8 cellular contexts compared by ENCODE assay signal in genomic region chr13:99501135-99501951, GRCh38. TPM values are rescaled to one million over a fixed set of nuclear protein-coding genes. Genes with fewer than 3 reads are reported as not detected.
DNase-seq lines count a peak whose midpoint lies in the region; ATAC-seq and TF ChIP-seq lines count a peak whose summit lies in the region.

Gene TM9SF2 (plus strand): TSS chr13:99501472. CDS start chr13:99501607, 135 bp downstream.

- H3K4me1 ChIP-seq in parathyroid adenoma: peaks cover 17% of the 10 kb centered on the region
- peaks cover 0 to 73% (median 27%) of the 10 kb centered on the region in 4 donors for H3K4me1 ChIP-seq in tibial nerve

- H3K4me3 Mint-ChIP-seq in activated naive CD8-positive, alpha-beta T cell treated with anti-CD3 and anti-CD28 coated beads, Interleukin-2, amount 50 U/mL, for 24 hours: peak within 1 kb of the TSS; percentile 88

- H3K4me1 Mint-ChIP-seq in activated naive CD8-positive, alpha-beta T cell treated with anti-CD3 and anti-CD28 coated beads, Interleukin-2, amount 50 U/mL, for 24 hours: peaks cover 90% of the 10 kb centered on the region

- H3K27me3 ChIP-seq in parathyroid adenoma (ENCODE audit: control insufficient read depth, insufficient read depth, low read length) (no peaks in the 10 kb centered on the region), tibial nerve (no peaks in the 10 kb centered on the region)

- peak within 1 kb of the TSS; percentile 90 for H3K27ac Mint-ChIP-seq in activated naive CD8-positive, alpha-beta T cell treated with anti-CD3 and anti-CD28 coated beads, Interleukin-2, amount 50 U/mL, for 24 hours

- peak within 1 kb of the TSS; percentile 84 for H3K27ac ChIP-seq in parathyroid adenoma
- peak within 1 kb of the TSS; percentile 47 to 91 (median 82) for H3K27ac ChIP-seq in tibial nerve

- H3K79me2 ChIP-seq in parathyroid adenoma: peaks cover 17% of the 10 kb centered on the region

- peak within 1 kb of the TSS; percentile 95 for H2AFZ ChIP-seq in parathyroid adenoma

- peak; percentile 63 to 88 for TF ChIP-seq POLR2A in tibial nerve (IDR thresholded peaks at IDR 0.05)

- peak; percentile 91 for TF ChIP-seq EP300 in tibial nerve (IDR thresholded peaks at IDR 0.05)

- H3K9me3 ChIP-seq in parathyroid adenoma (ENCODE audit: control insufficient read depth, low read length) (no peaks in the 10 kb centered on the region), tibial nerve (no peaks in the 10 kb centered on the region)

- intact Hi-C loops in Right ventricle myocardium superior (cut with DNase I): loop anchor here (10.0 kb wide), 1 partner anchor 57 kb away; no protein-coding TSS in a partner anchor

- peak within 1 kb of the TSS; percentile 95 for H3K4me2 ChIP-seq in parathyroid adenoma (ENCODE audit: low read length)

- peak; percentile 55 for ATAC-seq in HG02759 (IDR thresholded peaks at IDR 0.05; ENCODE audit: unreplicated experiment)
- peak; percentile 53 for ATAC-seq in activated naive CD8-positive, alpha-beta T cell treated with anti-CD3 and anti-CD28 coated beads, Interleukin-2, amount 50 U/mL, for 24 hours
- ATAC-seq in Right ventricle myocardium superior (ENCODE audit: poor library complexity): peak; percentile 92

- no peak for TF ChIP-seq CTCF in GM12864 (IDR thresholded peaks at IDR 0.05; ENCODE audit: low read depth, low read length, missing control alignments)
- TF ChIP-seq CTCF in parathyroid adenoma (IDR thresholded peaks at IDR 0.05): no peak
- TF ChIP-seq CTCF in tibial nerve (IDR thresholded peaks at IDR 0.05): peak in 2 of 5 experiments; percentile 37 to 47

- peaks cover 3% of the 10 kb centered on the region for H3K27me3 Mint-ChIP-seq in activated naive CD8-positive, alpha-beta T cell treated with anti-CD3 and anti-CD28 coated beads, Interleukin-2, amount 50 U/mL, for 24 hours

- peak within 1 kb of the TSS; percentile 74 for H3K9ac ChIP-seq in parathyroid adenoma

- H3K36me3 Mint-ChIP-seq in activated naive CD8-positive, alpha-beta T cell treated with anti-CD3 and anti-CD28 coated beads, Interleukin-2, amount 50 U/mL, for 24 hours (ENCODE audit: low read depth): peaks cover 14% of the 10 kb centered on the region

- H3K4me3 ChIP-seq in GM12864 (ENCODE audit: low read depth, low read length): peak within 1 kb of the TSS; percentile 66
- H3K4me3 ChIP-seq in parathyroid adenoma (ENCODE audit: low read depth, low read length): peak within 1 kb of the TSS; percentile 98
- H3K4me3 ChIP-seq in tibial nerve: peak within 1 kb of the TSS; percentile 85 to 97 (median 88)

- DNase-seq in GM12864 (ENCODE audit: low read depth) (peak; percentile 94), NCI-H1417 treated with DMSO at 0.1 percent for 48 hours (lab: John Stamatoyannopoulos, UW) (peak; percentile 98), SW480 (ENCODE audit: low spot score) (peak; percentile 96), Right ventricle myocardium superior (peak; percentile 98), tibial nerve (ENCODE audit: low spot score in 2 of 2) (peak; percentile 93 to 95)
- DNase-seq in activated naive CD8-positive, alpha-beta T cell treated with anti-CD3 and anti-CD28 coated beads, Interleukin-2, amount 50 U/mL, for 24 hours: peak; percentile 98

- WGBS in tibial nerve, 2 donors: 0 to 1% methylated on average over 43 to 60 of the region's 61 CpGs

- H3K9me3 Mint-ChIP-seq in activated naive CD8-positive, alpha-beta T cell treated with anti-CD3 and anti-CD28 coated beads, Interleukin-2, amount 50 U/mL, for 24 hours: peaks cover 4% of the 10 kb centered on the region

- H3K36me3 ChIP-seq in parathyroid adenoma (ENCODE audit: control insufficient read depth, insufficient read depth, low read length): no peaks in the 10 kb centered on the region
- H3K36me3 ChIP-seq in tibial nerve: no peaks in the 10 kb centered on the region

RNA-seq across cellular contexts. Expression of gene TM9SF2, which starts in this region (rescaled TPM):
- 56.8 TPM for total RNA-seq in Right ventricle myocardium superior
- total RNA-seq in tibial nerve: 100 to 1,000 TPM in 1 of 4 donors, 10 to 100 TPM in 3; 67.8 to 110 (median 82.7) TPM

Comparison
In these comparisons a context has a peak if more than half of its experiments do, and no peak if none do; other contexts are left out.
1. Peak in every context shown above with its lines: DNase-seq, ATAC-seq, H3K4me3 ChIP-seq and H3K27ac ChIP-seq.